ENCODE assay signal across 8 cellular contexts in the genomic region with DNA sequence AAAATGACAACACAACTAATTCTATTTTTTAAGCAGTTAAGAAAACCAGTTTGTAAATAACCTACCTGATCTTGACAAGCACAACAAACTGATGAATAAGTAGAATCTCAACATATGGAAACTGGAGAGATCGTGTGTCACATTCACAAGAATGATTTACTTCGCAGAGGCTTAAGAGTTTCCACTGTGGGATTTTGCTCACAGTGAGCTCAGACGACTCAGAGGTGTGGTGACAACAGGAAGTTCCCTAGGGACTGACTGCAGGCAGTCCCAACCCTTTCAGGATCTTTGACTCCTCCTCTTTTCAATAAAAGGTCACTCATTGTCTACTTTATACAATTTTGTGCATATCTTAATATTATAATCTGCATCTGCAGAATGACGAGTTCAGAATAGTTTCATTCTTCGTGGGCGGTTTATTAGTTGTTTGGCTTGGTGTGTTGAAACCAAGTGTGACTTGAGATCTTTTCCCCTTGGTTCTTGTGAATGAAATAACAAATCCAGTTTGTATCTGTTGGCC. TPM values are rescaled to one million over a fixed set of nuclear protein-coding genes. Genes with fewer than 3 reads are reported as not detected.
DNase-seq lines count a peak whose midpoint lies in the region; ATAC-seq and TF ChIP-seq lines count a peak whose summit lies in the region.

A gene (minus strand): TSS at position 231 of the 520 bp plus-strand sequence. CDS start 117 bp downstream, at position 114.

- no peaks in the 10 kb centered on the region for H3K36me3 ChIP-seq in fibroblast of lung (ENCODE audit: control insufficient read depth, insufficient read depth, low read length)
- H3K36me3 ChIP-seq in stomach, result no peaks in the 10 kb centered on the region

- peak in 1 of 4 donors; percentile 44 for TF ChIP-seq POLR2A in stomach (IDR thresholded peaks at IDR 0.05)

- TF ChIP-seq CTCF in fibroblast of lung (conservative IDR thresholded peaks at IDR 0.05 in 1 of 2, IDR thresholded peaks at IDR 0.05 in 1 of 2; ENCODE audit: low read depth in 1 of 2, low read length in 2 of 2) (no peak), stomach (IDR thresholded peaks at IDR 0.05) (no peak)

- DNase-seq in stimulated activated naive CD4-positive, alpha-beta T cell treated with Interleukin-2 at 50 U/mL for 16 hours (lab: John Stamatoyannopoulos, UW), result peak; percentile 3
- no peak for DNase-seq in stimulated activated naive CD4-positive, alpha-beta T cell (lab: John Stamatoyannopoulos, UW)
- peak; percentile 75 for DNase-seq in NCI-H82 treated with DMSO at 0.1 percent for 48 hours (lab: John Stamatoyannopoulos, UW; ENCODE audit: unreplicated experiment)
- DNase-seq in fibroblast of lung (ENCODE audit: low read depth in 2 of 2), result peak in 1 of 2 donors; percentile 39
- DNase-seq in stomach, result peak; percentile 74
- DNase-seq in NCI-H526 treated with DMSO at 0.1 percent for 48 hours (lab: John Stamatoyannopoulos, UW), result no peak
- no peak for DNase-seq in NCI-H2196 treated with DMSO at 0.1 percent for 48 hours (lab: John Stamatoyannopoulos, UW; ENCODE audit: unreplicated experiment)

- H3K27ac ChIP-seq in fibroblast of lung (ENCODE audit: insufficient read depth, low read length), result no peak within 1 kb of the TSS
- peak within 1 kb of the TSS; percentile 88 to 93 (median 88) for H3K27ac ChIP-seq in stomach

- H2AFZ ChIP-seq in fibroblast of lung (ENCODE audit: low read length), result no peak within 1 kb of the TSS

- H3K9me3 ChIP-seq in fibroblast of lung (ENCODE audit: control insufficient read depth, insufficient read depth, low read depth, low read length), result no peaks in the 10 kb centered on the region
- H3K9me3 ChIP-seq in stomach, result no peaks in the 10 kb centered on the region

- intact Hi-C loops in stomach (cut with DNase I; ENCODE audit: low total_unique reads), result no loop called here

- TF ChIP-seq EP300 in stomach (IDR thresholded peaks at IDR 0.05), result no peak

- H3K4me2 ChIP-seq in fibroblast of lung (ENCODE audit: extremely low read depth, insufficient read depth, low read length), result peak within 1 kb of the TSS; percentile 11

- WGBS in stomach, 5 donors, result 12 to 28% (median 23%) methylated on average over 6 of the region's 6 CpGs

- H3K4me3 ChIP-seq in fibroblast of lung (replicated peaks in 1 of 4; ENCODE audit: control extremely low read depth in 1 of 4, insufficient read depth in 1 of 4, low read depth in 3 of 4, low read length in 4 of 4) (no peak within 1 kb of the TSS), stomach (peak within 1 kb of the TSS; percentile 16 to 43 (median 33))

- no peaks in the 10 kb centered on the region for H3K27me3 ChIP-seq in fibroblast of lung (ENCODE audit: control insufficient read depth, insufficient read depth, low read length)
- H3K27me3 ChIP-seq in stomach, result no peaks in the 10 kb centered on the region

- H4K20me1 ChIP-seq in fibroblast of lung (ENCODE audit: control insufficient read depth, extremely low read depth, insufficient read depth, low read length), result no peaks in the 10 kb centered on the region

- H3K79me2 ChIP-seq in fibroblast of lung (ENCODE audit: control insufficient read depth, insufficient read depth, low read length), result no peaks in the 10 kb centered on the region

- ATAC-seq in HG02885 (IDR thresholded peaks at IDR 0.05; ENCODE audit: poor library complexity, unreplicated experiment), result peak; percentile 80

- H3K4me1 ChIP-seq in fibroblast of lung (ENCODE audit: control insufficient read depth, extremely low read depth, insufficient read depth, low read length) (peaks cover 3% of the 10 kb centered on the region), stomach (peaks cover 0 to 27% (median 19%) of the 10 kb centered on the region in 4 donors)

- H3K9ac ChIP-seq in fibroblast of lung (ENCODE audit: insufficient read depth, low read length), result no peak within 1 kb of the TSS

RNA-seq across cellular contexts. Expression of the gene that starts here (rescaled TPM):
- total RNA-seq in fibroblast of lung (under 0.01 TPM in 1 of 2 replicates, not detected in the other), stomach (100 to 1,000 TPM in 1 of 5 donors, 10 to 100 TPM in 3, 1 to 10 TPM in 1; 4.3 to 257 (median 60.0) TPM)
- polyA plus RNA-seq in fibroblast of lung (0.06 and 0.32 TPM in 2 replicates), stomach (10 to 100 TPM in 2 of 3 donors, 1 to 10 TPM in 1; 8.5 to 18.2 (median 15.1) TPM)
- polyA plus RNA-seq in fibroblast of lung (2012), result 0.09 and 0.83 TPM in 2 replicates
- not detected in 2 replicates for polyA minus RNA-seq in fibroblast of lung (ENCODE audit: low replicate concordance)

Comparison
In these comparisons a context has a peak if more than half of its experiments do, and no peak if none do; other contexts are left out.
1. RNA of the gene that starts here (polyA plus RNA-seq): 8.5 to 18.2 TPM in stomach; 0.06 to 0.83 TPM in fibroblast of lung; every median in the first group is over 4 times any median in the second.
2. DNase-seq: peak in stimulated activated naive CD4-positive, alpha-beta T cell treated with Interleukin-2 at 50 U/mL for 16 hours (single experiment), NCI-H82 treated with DMSO at 0.1 percent for 48 hours (single experiment) and stomach (single experiment); none in stimulated activated naive CD4-positive, alpha-beta T cell (0 of 6), NCI-H526 treated with DMSO at 0.1 percent for 48 hours (single experiment) and NCI-H2196 treated with DMSO at 0.1 percent for 48 hours (single experiment).
3. H3K4me3 ChIP-seq: peak in stomach (4 of 4); none in fibroblast of lung (0 of 4).